In the genomic region with DNA sequence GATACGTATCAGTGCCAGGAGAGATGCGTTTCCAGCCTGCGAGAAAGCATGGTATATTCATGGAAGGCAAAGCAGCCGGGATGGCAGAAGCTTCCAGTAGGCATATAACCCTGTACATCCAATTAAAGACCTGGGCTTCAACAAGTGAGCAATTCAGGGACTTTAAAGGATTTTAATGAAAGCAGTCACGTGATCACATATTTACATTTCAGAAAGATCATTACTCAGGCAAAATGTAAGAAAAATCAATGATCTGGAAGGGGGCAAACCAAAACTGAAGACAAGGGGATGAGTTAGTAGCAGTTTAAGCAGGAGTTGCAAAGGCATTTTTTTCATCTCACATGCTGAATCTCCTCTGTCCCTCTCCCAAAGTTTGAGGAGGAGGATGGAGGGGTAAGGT, we compare ENCODE assay signal across 25 cellular contexts. TPM values are rescaled to one million over a fixed set of nuclear protein-coding genes. Genes with fewer than 3 reads are reported as not detected.
"Had no signal": no experiment of that assay in that cellular context is flagged by ENCODE, and none has a peak within 500 bp of the region (broad histone marks: within the 10 kb centered on the region; RNA-seq: fewer than 3 reads in every experiment).

No MANE protein-coding gene starts in this region.

- FAIRE-seq: islet of Langerhans, kidney had no signal

- H3K27ac ChIP-seq: left ventricle myocardium inferior, ovary, right atrium auricular region, right lobe of liver, tibial nerve, vagina had no signal

- H3K9me3 ChIP-seq: left ventricle myocardium inferior, mucosa of descending colon, ovary, right atrium auricular region, right lobe of liver, tibial nerve, vagina had no signal

- H3K4me1 ChIP-seq: left ventricle myocardium inferior, right atrium auricular region, right lobe of liver had no signal

- H3K36me3 ChIP-seq: left ventricle myocardium inferior, ovary, right atrium auricular region, right lobe of liver, tibial nerve, vagina had no signal

- H3K27me3 ChIP-seq: ovary, right atrium auricular region, right lobe of liver, tibial nerve, vagina had no signal

- DNase-seq: hypothalamus; immature natural killer cell; kidney; left colon; left ventricle myocardium inferior; midbrain; mucosa of descending colon; naive thymus-derived CD4-positive, alpha-beta T cell; ovary; right lobe of liver; stimulated activated CD4-positive, alpha-beta T cell treated with anti-CD3 and anti-CD28 coated beads, Interleukin-1b, Interleukin-23, amount 100 ng/mL, for 48 hours; stimulated activated CD4-positive, alpha-beta T cell treated with anti-CD3 and anti-CD28 coated beads, Interleukin-2, amount 100 ng/mL, for 48 hours; stimulated activated CD4-positive, alpha-beta T cell treated with anti-CD3 and anti-CD28 coated beads, Interleukin-4, amount 100 ng/mL, for 4 hours; stimulated activated CD8-positive, alpha-beta memory T cell treated with anti-CD3 and anti-CD28 coated beads, Interleukin-4, amount 100 ng/mL, for 48 hours; stimulated activated naive CD4-positive, alpha-beta T cell treated with Interleukin-2 at 50 U/mL for 16 hours; stimulated activated naive CD8-positive, alpha-beta T cell treated with anti-CD3 and anti-CD28 coated beads, Interleukin-15, amount 100 ng/mL, for 72 hours; substantia nigra had no signal

- H3K4me3 ChIP-seq: left ventricle myocardium inferior, lung, mucosa of descending colon, ovary, right atrium auricular region, right lobe of liver, smooth muscle cell, tibial nerve, vagina had no signal

- H3K4me2 ChIP-seq: smooth muscle cell had no signal

- ATAC-seq: left colon; mucosa of descending colon; naive thymus-derived CD4-positive, alpha-beta T cell; natural killer cell treated with Interleukin-12 subunit alpha and Interleukin-12 subunit beta and Interleukin-15 and Interleukin-18, amount 100 ng/mL, for 72 hours; right lobe of liver; stimulated activated memory B cell treated with anti-CD40 and anti-IgM and Interleukin-4, amounts not matched to agents 10 μg/mL and 1 μg/mL and 100 μg/mL, for 72 hours; stimulated activated naive CD8-positive, alpha-beta T cell treated with anti-CD3 and anti-CD28 coated beads, Interleukin-15, amount 100 ng/mL, for 72 hours had no signal

RNA-seq across cellular contexts. Expression of a gene that starts 7.8 kb away (rescaled TPM):
- polyA plus RNA-seq: immature natural killer cell had no signal
